In genomic region chr3:32796384-32796975, GRCh38 we compare ENCODE assay signal across 10 cellular contexts. TPM values are rescaled to one million over a fixed set of nuclear protein-coding genes. Genes with fewer than 3 reads are reported as not detected.
"Had no signal": no experiment of that assay in that cellular context is flagged by ENCODE, and none has a peak within 500 bp of the region (broad histone marks: within the 10 kb centered on the region; RNA-seq: fewer than 3 reads in every experiment).

No MANE protein-coding gene starts in this region.

RNA-seq across cellular contexts. Expression of gene TRIM71, which starts 21.3 kb away (rescaled TPM):
- total RNA-seq: dermis blood vessel endothelial cell, esophagus squamous epithelium, left ventricle myocardium superior, osteoblast, right lobe of liver, suprapubic skin, transverse colon had no signal
- polyA plus RNA-seq: heart right ventricle, keratinocyte, urinary bladder had no signal
